ENCODE assay signal across 28 cellular contexts in genomic region chr5:175347931-175348330, GRCh38.
"Had no signal": no experiment of that assay in that cellular context is flagged by ENCODE, and none has a peak within 500 bp of the region (broad histone marks: within the 10 kb centered on the region; RNA-seq: fewer than 3 reads in every experiment).

No MANE protein-coding gene starts in this region.

- H3K36me3 Mint-ChIP-seq: activated naive CD4-positive, alpha-beta T cell treated with anti-CD3 and anti-CD28 coated beads, Interleukin-2, amount 10 ng/mL, durations not matched to agents 7 days and 5 days; activated naive CD4-positive, alpha-beta T cell treated with anti-CD3 and anti-CD28 coated beads, Interleukin-2, amount 50 U/mL, for 72 hours; activated naive CD8-positive, alpha-beta T cell treated with anti-CD3 and anti-CD28 coated beads, Interleukin-2, amount 10 ng/mL, durations not matched to agents 7 days and 5 days; T-cell had no signal

- ATAC-seq: activated CD4-positive, CD25-positive, alpha-beta regulatory T cell treated with anti-CD3 and anti-CD28 coated beads, Interleukin-2, amount 50 U/mL, for 24 hours; activated CD8-positive, alpha-beta T cell treated with anti-CD3 and anti-CD28 coated beads for 36 hours; activated naive CD4-positive, alpha-beta T cell treated with anti-CD3 and anti-CD28 coated beads, Interleukin-2, amount 50 U/mL, for 72 hours; activated T-cell treated with anti-CD3 and anti-CD28 coated beads, Interleukin-2, amount 50 U/mL, for 4 hours; activated T-helper 17 cell treated with anti-CD3 and anti-CD28 coated beads, Interleukin-2, amount 50 U/mL, for 72 hours; gastroesophageal sphincter; T-cell had no signal

- H3K27ac Mint-ChIP-seq: activated B cell treated with CpG ODN at 0.5 μM for 24 hours; activated CD8-positive, alpha-beta T cell treated with anti-CD3 and anti-CD28 coated beads for 36 hours; activated naive CD4-positive, alpha-beta T cell treated with anti-CD3 and anti-CD28 coated beads, Interleukin-2, amount 10 ng/mL, durations not matched to agents 7 days and 5 days; activated naive CD4-positive, alpha-beta T cell treated with anti-CD3 and anti-CD28 coated beads, Interleukin-2, amount 50 U/mL, for 72 hours; activated naive CD8-positive, alpha-beta T cell treated with anti-CD3 and anti-CD28 coated beads, Interleukin-2, amount 10 ng/mL, durations not matched to agents 7 days and 5 days; activated T-helper 17 cell treated with anti-CD3 and anti-CD28 coated beads, Interleukin-2, amount 50 U/mL, for 72 hours; T-cell; T-helper 1 cell treated with Interleukin-12 subunit alpha and Interleukin-12 subunit beta and Interleukin-4 antibody, amounts not matched to agents 30 μg/mL and 1 μg/mL, for 36 hours had no signal

- H3K9me3 ChIP-seq: ascending aorta, esophagus squamous epithelium, gastroesophageal sphincter had no signal

- H3K4me3 ChIP-seq: ascending aorta, esophagus squamous epithelium, gastroesophageal sphincter had no signal

- H3K36me3 ChIP-seq: ascending aorta, brain microvascular endothelial cell, esophagus squamous epithelium, gastroesophageal sphincter, WERI-Rb-1 had no signal

- H3K4me3 Mint-ChIP-seq: activated B cell treated with CpG ODN at 0.5 μM for 24 hours; activated CD8-positive, alpha-beta T cell treated with anti-CD3 and anti-CD28 coated beads for 36 hours; activated naive CD4-positive, alpha-beta T cell treated with anti-CD3 and anti-CD28 coated beads, Interleukin-2, amount 10 ng/mL, durations not matched to agents 7 days and 5 days; activated naive CD8-positive, alpha-beta T cell treated with anti-CD3 and anti-CD28 coated beads, Interleukin-2, amount 10 ng/mL, durations not matched to agents 7 days and 5 days; activated T-cell treated with anti-CD3 and anti-CD28 coated beads, Interleukin-2, amount 50 U/mL, for 4 hours; activated T-helper 17 cell treated with anti-CD3 and anti-CD28 coated beads, Interleukin-2, amount 50 U/mL, for 72 hours; central memory CD8-positive, alpha-beta T cell; T-cell; T-helper 1 cell treated with Interleukin-12 subunit alpha and Interleukin-12 subunit beta and Interleukin-4 antibody, amounts not matched to agents 30 μg/mL and 1 μg/mL, for 36 hours had no signal

- H3K27ac ChIP-seq: ascending aorta, brain microvascular endothelial cell, epithelial cell of prostate, esophagus squamous epithelium, gastroesophageal sphincter, WERI-Rb-1 had no signal

- H3K27me3 ChIP-seq: ascending aorta, brain microvascular endothelial cell had no signal

- H3K4me1 Mint-ChIP-seq: activated B cell treated with CpG ODN at 0.5 μM for 24 hours; activated naive CD4-positive, alpha-beta T cell treated with anti-CD3 and anti-CD28 coated beads, Interleukin-2, amount 10 ng/mL, durations not matched to agents 7 days and 5 days; activated naive CD8-positive, alpha-beta T cell treated with anti-CD3 and anti-CD28 coated beads, Interleukin-2, amount 10 ng/mL, durations not matched to agents 7 days and 5 days; activated T-helper 17 cell treated with anti-CD3 and anti-CD28 coated beads, Interleukin-2, amount 50 U/mL, for 72 hours; central memory CD8-positive, alpha-beta T cell; T-cell had no signal

- H3K4me1 ChIP-seq: gastroesophageal sphincter had no signal

- DNase-seq: activated B cell treated with CpG ODN at 0.5 μM for 24 hours; activated CD4-positive, alpha-beta T cell treated with anti-CD3 and anti-CD28 coated beads for 48 hours; activated CD4-positive, alpha-beta T cell treated with anti-CD3 and anti-CD28 coated beads, Interleukin-2, amount 50 U/mL, for 1 hour; activated CD4-positive, alpha-beta T cell treated with anti-CD3 and anti-CD28 coated beads, Interleukin-2, amount 50 U/mL, for 48 hours; activated CD8-positive, alpha-beta memory T cell treated with anti-CD3 and anti-CD28 coated beads for 24 hours; activated CD8-positive, alpha-beta T cell treated with anti-CD3 and anti-CD28 coated beads for 36 hours; activated effector memory CD4-positive, alpha-beta T cell treated with Interleukin-2 at 50 U/mL for 16 hours; activated naive CD4-positive, alpha-beta T cell treated with anti-CD3 and anti-CD28 coated beads, Interleukin-2, amount 10 ng/mL, durations not matched to agents 7 days and 5 days; activated naive CD8-positive, alpha-beta T cell treated with anti-CD3 and anti-CD28 coated beads, Interleukin-2, amount 10 ng/mL, durations not matched to agents 7 days and 5 days; activated T-cell treated with anti-CD3 and anti-CD28 coated beads, Interleukin-2, amount 50 U/mL, for 4 hours; brain microvascular endothelial cell; cortex of kidney; dermis blood vessel endothelial cell; effector CD4-positive, alpha-beta T cell; esophagus squamous epithelium; foreskin melanocyte; head of caudate nucleus; T-cell; T-helper 9 cell; WERI-Rb-1 had no signal

- H3K9me3 Mint-ChIP-seq: activated B cell treated with CpG ODN at 0.5 μM for 24 hours; activated naive CD4-positive, alpha-beta T cell treated with anti-CD3 and anti-CD28 coated beads, Interleukin-2, amount 50 U/mL, for 72 hours; activated naive CD8-positive, alpha-beta T cell treated with anti-CD3 and anti-CD28 coated beads, Interleukin-2, amount 10 ng/mL, durations not matched to agents 7 days and 5 days; activated T-cell treated with anti-CD3 and anti-CD28 coated beads, Interleukin-2, amount 50 U/mL, for 4 hours; activated T-helper 17 cell treated with anti-CD3 and anti-CD28 coated beads, Interleukin-2, amount 50 U/mL, for 72 hours; central memory CD8-positive, alpha-beta T cell; T-cell; T-helper 1 cell treated with Interleukin-12 subunit alpha and Interleukin-12 subunit beta and Interleukin-4 antibody, amounts not matched to agents 30 μg/mL and 1 μg/mL, for 36 hours had no signal
